ENCODE assay signal across 13 cellular contexts in the genomic region with DNA sequence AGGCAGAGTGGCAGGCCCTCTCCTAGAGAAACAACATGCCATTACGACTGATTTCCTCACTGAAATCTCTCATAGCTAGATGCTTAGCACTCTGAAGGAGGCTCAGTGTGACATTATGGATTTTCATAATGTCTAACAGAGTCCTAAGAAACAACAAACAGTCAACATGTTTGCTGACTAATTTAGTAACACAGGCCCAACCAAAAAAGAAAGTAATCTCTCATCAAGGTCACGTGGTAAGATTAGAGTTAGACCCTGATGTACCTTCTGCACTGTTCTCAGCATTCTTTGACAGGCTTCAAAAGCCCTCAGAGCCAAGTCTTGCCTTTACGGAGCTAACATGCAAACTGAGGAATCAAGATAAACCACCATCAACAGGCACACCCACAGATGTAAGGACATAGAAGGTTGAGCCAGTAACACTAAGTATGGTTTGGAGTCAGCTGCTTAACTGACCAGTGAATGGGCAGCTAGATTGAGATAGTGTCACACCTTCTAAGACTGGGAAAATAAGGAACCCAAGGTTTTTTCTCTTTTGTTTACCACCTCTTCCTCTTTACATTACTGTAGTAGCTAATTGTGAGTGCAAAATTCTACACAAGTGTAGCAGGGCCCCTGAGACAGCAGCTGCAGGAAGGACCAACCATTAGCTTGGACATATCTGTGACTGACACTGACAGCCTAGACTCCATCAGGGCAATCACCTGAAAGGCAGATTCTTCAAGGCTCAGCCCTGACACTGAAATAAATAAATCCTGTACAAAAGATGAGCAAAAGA. TPM values are rescaled to one million over a fixed set of nuclear protein-coding genes. Genes with fewer than 3 reads are reported as not detected.
DNase-seq lines count a peak whose midpoint lies in the region; ATAC-seq, FAIRE-seq and TF ChIP-seq lines count a peak whose summit lies in the region.
"Had no signal": no experiment of that assay in that cellular context is flagged by ENCODE, and none has a peak within 500 bp of the region (broad histone marks: within the 10 kb centered on the region; RNA-seq: fewer than 3 reads in every experiment).

No MANE protein-coding gene starts in this region.

- peaks cover 14% of the 10 kb centered on the region; the same call in 1 of the 2 replicates for H3K36me3 ChIP-seq in Loucy (ENCODE audit: insufficient read depth, low read length)
- H3K36me3 ChIP-seq in kidney (ENCODE audit: control insufficient read depth in 1 of 2, insufficient read depth in 2 of 2, low read length in 2 of 2): no peaks in the 10 kb centered on the region
- H3K36me3 ChIP-seq in smooth muscle cell (ENCODE audit: low read depth): no peaks in the 10 kb centered on the region

- no peaks in the 10 kb centered on the region for H3K27me3 ChIP-seq in Loucy (ENCODE audit: insufficient read depth, low read length, poor library complexity, severe bottlenecking)
- H3K27me3 ChIP-seq in smooth muscle cell (ENCODE audit: low read depth): no peaks in the 10 kb centered on the region

- H4K20me1 ChIP-seq in Loucy (ENCODE audit: insufficient read depth, low read length, poor library complexity, severe bottlenecking) (no peaks in the 10 kb centered on the region), smooth muscle cell (ENCODE audit: low read depth) (peaks cover 20% of the 10 kb centered on the region)

- H3K4me2 ChIP-seq in A549: no peak overlapping the region
- H3K4me2 ChIP-seq in Loucy (ENCODE audit: low read depth, low read length, poor library complexity, severe bottlenecking): peak overlapping the region; percentile 45
- no peak overlapping the region for H3K4me2 ChIP-seq in smooth muscle cell

- POLR2A ChIA-PET in A549 (lab: Yijun Ruan, JAX): no interaction called here

- FAIRE-seq in A549 (lab: Jason Lieb, UNC) (peak; percentile 80), kidney (lab: Jason Lieb, UNC) (no peak)
- FAIRE-seq: TTC549 had no signal

- no peak overlapping the region for H2AFZ ChIP-seq in Loucy (ENCODE audit: low read length)
- no peak overlapping the region for H2AFZ ChIP-seq in smooth muscle cell (ENCODE audit: low read depth)

- no peaks in the 10 kb centered on the region for H3K9me2 ChIP-seq in Loucy (replicated peaks; ENCODE audit: low read depth, low read length)

- H3K9me3 ChIP-seq in A549 (peaks cover 16% of the 10 kb centered on the region), Loucy (ENCODE audit: insufficient read depth, low read depth, low read length) (peaks cover 11% of the 10 kb centered on the region; the same call in 1 of the 2 replicates), kidney (ENCODE audit: control insufficient read depth in 1 of 2, low read length in 2 of 2) (peaks cover 4 to 7% of the 10 kb centered on the region in 2 donors), smooth muscle cell (replicated peaks; ENCODE audit: low read depth) (peaks cover 6% of the 10 kb centered on the region)

- CTCF ChIA-PET in A549 (lab: Yijun Ruan, JAX): interaction anchor here (0.6 to 8.4 kb wide), 11 partner anchors 10 to 151 kb away, joined by 3 to 71 read pairs (median 4); a partner anchor contains a TSS

- no peak overlapping the region for H3K27ac ChIP-seq in A549
- H3K27ac ChIP-seq in kidney (ENCODE audit: low read depth in 2 of 2, low read length in 2 of 2): no peak overlapping the region
- no peak overlapping the region for H3K27ac ChIP-seq in smooth muscle cell (ENCODE audit: low read depth)
- H3K27ac ChIP-seq: epithelial cell of prostate had no signal

- H3K4me1 ChIP-seq in A549: peaks cover 10% of the 10 kb centered on the region; the same call in 2 of the 3 replicates
- H3K4me1 ChIP-seq in Loucy (ENCODE audit: insufficient read depth, low read length, poor library complexity, severe bottlenecking): peaks cover 30% of the 10 kb centered on the region
- H3K4me1 ChIP-seq in kidney (ENCODE audit: control insufficient read depth in 1 of 2, insufficient read depth in 1 of 2, low read depth in 1 of 2, low read length in 2 of 2): no peaks in the 10 kb centered on the region
- no peaks in the 10 kb centered on the region for H3K4me1 ChIP-seq in smooth muscle cell (ENCODE audit: low read depth)

- no peak for TF ChIP-seq RAD21 in A549 (conservative IDR thresholded peaks at IDR 0.05 in 1 of 2, IDR thresholded peaks at IDR 0.05 in 1 of 2)

- no peak for ATAC-seq in A549
- peak; percentile 60 for ATAC-seq in GM18520 (IDR thresholded peaks at IDR 0.05; ENCODE audit: unreplicated experiment)
- ATAC-seq in HG02642 (IDR thresholded peaks at IDR 0.05; ENCODE audit: poor library complexity, unreplicated experiment): peak; percentile 62

- TF ChIP-seq CTCF in A549 (IDR thresholded peaks at IDR 0.05): no peak
- TF ChIP-seq CTCF in Loucy (conservative IDR thresholded peaks at IDR 0.05; ENCODE audit: low read length): no peak
- TF ChIP-seq CTCF in kidney (IDR thresholded peaks at IDR 0.05; ENCODE audit: borderline replicate concordance, extremely low read depth, insufficient read depth): no peak
- no peak for TF ChIP-seq CTCF in smooth muscle cell (IDR thresholded peaks at IDR 0.05; ENCODE audit: borderline replicate concordance, insufficient read depth, poor library complexity, severe bottlenecking)

- H3F3A ChIP-seq in Loucy (ENCODE audit: low read depth): peaks cover 3% of the 10 kb centered on the region; the same call in 1 of the 2 replicates
- no peaks in the 10 kb centered on the region for H3F3A ChIP-seq in smooth muscle cell (ENCODE audit: low read depth)

- peak overlapping the region; percentile 53 for H3K9ac ChIP-seq in Loucy (ENCODE audit: low read depth, low read length, poor library complexity, severe bottlenecking)
- no peak overlapping the region for H3K9ac ChIP-seq in kidney (ENCODE audit: low read length in 2 of 2)
- no peak overlapping the region for H3K9ac ChIP-seq in smooth muscle cell (ENCODE audit: low read depth)

- WGBS in A549 (ENCODE audit: missing lambda C conversion rate): 70% methylated on average over 3 of the region's 3 CpGs
- 94% methylated on average over 3 of the region's 3 CpGs for WGBS in smooth muscle cell (ENCODE audit: low lambda C conversion rate)

- DNase-seq in A549 (ENCODE audit: low read depth in 1 of 2, low spot score in 1 of 2) (no peak), kidney (no peak), smooth muscle cell (lab: John Stamatoyannopoulos, UW; ENCODE audit: unreplicated experiment) (no peak), dermis blood vessel endothelial cell (no peak), SW480 (ENCODE audit: low spot score) (no peak)
- DNase-seq: kidney glomerular epithelial cell, NCI-H1092 treated with DMSO at 0.1 percent for 48 hours, posterior cingulate gyrus had no signal

- intact Hi-C loops in kidney (cut with DNase I): no loop called here

- no peak for TF ChIP-seq EP300 in A549 (IDR thresholded peaks at IDR 0.05)

- H3K79me2 ChIP-seq in Loucy (ENCODE audit: insufficient read depth, low read length): no peaks in the 10 kb centered on the region
- H3K79me2 ChIP-seq in smooth muscle cell (ENCODE audit: low read depth): no peaks in the 10 kb centered on the region

- TF ChIP-seq POLR2A in A549 (IDR thresholded peaks at IDR 0.05; ENCODE audit: low read length): no peak

- H3K4me3 ChIP-seq in A549 (no peak overlapping the region), Loucy (ENCODE audit: low read length, poor library complexity, severe bottlenecking) (peak overlapping the region; percentile 20), kidney (ENCODE audit: low read length in 2 of 2) (no peak overlapping the region), smooth muscle cell (no peak overlapping the region)

TF ChIP-seq in A549, 52 proteins besides CTCF, POLR2A, EP300 and RAD21 (continues in another document):
- no peak for TF ChIP-seq ESRRA (IDR thresholded peaks at IDR 0.05; ENCODE audit: borderline replicate concordance, low read length)
- TF ChIP-seq POLR2AphosphoS2 (conservative IDR thresholded peaks at IDR 0.05; ENCODE audit: low read length): no peak
- TF ChIP-seq CBX8 (IDR thresholded peaks at IDR 0.05): no peak
- TF ChIP-seq EHMT2 (IDR thresholded peaks at IDR 0.05; ENCODE audit: low read depth): no peak
- no peak for TF ChIP-seq RARB (CRISPR knock-in tag; IDR thresholded peaks at IDR 0.05)
- no peak for TF ChIP-seq ZFP36 (IDR thresholded peaks at IDR 0.05; ENCODE audit: borderline replicate concordance, partially characterized antibody)
- no peak for TF ChIP-seq HOXB5 (CRISPR knock-in tag; IDR thresholded peaks at IDR 0.05)
- TF ChIP-seq, protein P1, sequence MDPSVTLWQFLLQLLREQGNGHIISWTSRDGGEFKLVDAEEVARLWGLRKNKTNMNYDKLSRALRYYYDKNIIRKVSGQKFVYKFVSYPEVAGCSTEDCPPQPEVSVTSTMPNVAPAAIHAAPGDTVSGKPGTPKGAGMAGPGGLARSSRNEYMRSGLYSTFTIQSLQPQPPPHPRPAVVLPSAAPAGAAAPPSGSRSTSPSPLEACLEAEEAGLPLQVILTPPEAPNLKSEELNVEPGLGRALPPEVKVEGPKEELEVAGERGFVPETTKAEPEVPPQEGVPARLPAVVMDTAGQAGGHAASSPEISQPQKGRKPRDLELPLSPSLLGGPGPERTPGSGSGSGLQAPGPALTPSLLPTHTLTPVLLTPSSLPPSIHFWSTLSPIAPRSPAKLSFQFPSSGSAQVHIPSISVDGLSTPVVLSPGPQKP (IDR thresholded peaks at IDR 0.05; ENCODE audit: low read depth, low read length): no peak
- TF ChIP-seq EHF (CRISPR knock-in tag; IDR thresholded peaks at IDR 0.05): no peak
- TF ChIP-seq HOXB13 (CRISPR knock-in tag; IDR thresholded peaks at IDR 0.05; ENCODE audit: low read depth): no peak
- TF ChIP-seq HDAC2 (IDR thresholded peaks at IDR 0.05): no peak

RNA-seq across cellular contexts. Expression of a gene that starts 15.3 kb away (rescaled TPM):
- polyA plus RNA-seq in A549 (2011; rRNA removed): 0.88 and 1.3 TPM in 2 replicates
- polyA plus RNA-seq in A549 (2012; cell fraction: cytosol; rRNA removed): 0.35 and 0.46 TPM in 2 replicates
- polyA plus RNA-seq in A549 (2012; cell fraction: nucleus; rRNA removed): 2.2 and 3.2 TPM in 2 replicates
- 1.1 to 1.7 TPM (median 1.3 TPM) in 3 replicates for polyA plus RNA-seq in A549 (2017; fragmentation: RNase III; extraction: RNeasy Plus Mini Kit Qiagen cat#74134 plus additional on column Dnase treatment)
- 1.6 and 3.1 TPM in 2 replicates for polyA minus RNA-seq in A549 (2011; rRNA and poly(A)+ RNA removed)
- 3.4 TPM for total RNA-seq in kidney
- polyA plus RNA-seq in kidney (ENCODE audit: insufficient read depth, low read depth, low replicate concordance): 0.67 TPM
- 1.3 and 3.9 TPM in 2 replicates for total RNA-seq in smooth muscle cell
- polyA plus RNA-seq in smooth muscle cell: 0.70 and 0.87 TPM in 2 replicates
- 0.85 TPM in 1 of 2 replicates, not detected in the other for total RNA-seq in dermis blood vessel endothelial cell

RNA-seq across cellular contexts. Expression of a gene that starts 40.7 kb away (rescaled TPM):
- polyA plus RNA-seq in A549 (2011; rRNA removed) (79.1 and 84.5 TPM in 2 replicates), A549 (2017; fragmentation: RNase III; extraction: RNeasy Plus Mini Kit Qiagen cat#74134 plus additional on column Dnase treatment) (40.3 to 50.7 TPM (median 46.5 TPM) in 3 replicates), kidney (ENCODE audit: insufficient read depth, low read depth, low replicate concordance) (33.4 TPM), smooth muscle cell (54.8 and 78.5 TPM in 2 replicates)
- 13.2 and 13.9 TPM in 2 replicates for polyA plus RNA-seq in A549 (2012; cell fraction: cytosol; rRNA removed)
- 21.1 and 34.5 TPM in 2 replicates for polyA plus RNA-seq in A549 (2012; cell fraction: nucleus; rRNA removed)
- polyA minus RNA-seq in A549 (2011; rRNA and poly(A)+ RNA removed): 22.5 and 23.8 TPM in 2 replicates
- total RNA-seq in kidney (146 TPM), smooth muscle cell (98.6 and 135 TPM in 2 replicates), dermis blood vessel endothelial cell (96.1 and 99.1 TPM in 2 replicates)

Comparison
In these comparisons a context has a peak if more than half of its experiments do, and no peak if none do; other contexts are left out.
1. ATAC-seq: peak in GM18520 (single experiment) and HG02642 (single experiment); none in A549 (0 of 2).